ENCODE assay signal across 9 cellular contexts in genomic region chr17:10327640-10328039, GRCh38. TPM values are rescaled to one million over a fixed set of nuclear protein-coding genes. Genes with fewer than 3 reads are reported as not detected.
DNase-seq lines count a peak whose midpoint lies in the region; ATAC-seq and TF ChIP-seq lines count a peak whose summit lies in the region.
"Had no signal": no experiment of that assay in that cellular context is flagged by ENCODE, and none has a peak within 500 bp of the region (broad histone marks: within the 10 kb centered on the region; RNA-seq: fewer than 3 reads in every experiment).

No MANE protein-coding gene starts in this region.

- no peak overlapping the region for H3K27ac Mint-ChIP-seq in activated naive CD8-positive, alpha-beta T cell treated with anti-CD3 and anti-CD28 coated beads for 36 hours

- ATAC-seq in heart left ventricle (peak in 3 of 4 donors; percentile 68 to 74 (median 73)), HG03108 (IDR thresholded peaks at IDR 0.05; ENCODE audit: unreplicated experiment) (no peak)

- intact Hi-C loops in heart left ventricle (cut with DNase I) = loop anchor here (1.0 to 10.0 kb wide), 7 partner anchors 285 to 403 kb away; no protein-coding TSS in a partner anchor

- TF ChIP-seq RAD21 in SK-N-SH (IDR thresholded peaks at IDR 0.05; ENCODE audit: low read length) = peak; percentile 78

- H3K4me3 ChIP-seq in Karpas-422 (ENCODE audit: low read length) (no peak overlapping the region), SK-N-SH (ENCODE audit: low read depth in 2 of 2, low read length in 1 of 2) (peak overlapping the region in 1 of 2 experiments; percentile 48; a peak in 1 of 4 replicates), heart left ventricle (no peak overlapping the region)

- TF ChIP-seq EP300 in SK-N-SH (IDR thresholded peaks at IDR 0.05; ENCODE audit: borderline replicate concordance in 1 of 2, low read depth in 1 of 2, low read length in 1 of 2) = no peak

- no peaks in the 10 kb centered on the region for H3K9me3 Mint-ChIP-seq in activated naive CD8-positive, alpha-beta T cell treated with anti-CD3 and anti-CD28 coated beads for 36 hours

- H3K4me2 ChIP-seq in Karpas-422 (ENCODE audit: low read depth, low read length, poor library complexity, severe bottlenecking) = no peak overlapping the region
- H3K4me2 ChIP-seq in SK-N-SH = no peak overlapping the region

- H3K36me3 Mint-ChIP-seq in activated naive CD8-positive, alpha-beta T cell treated with anti-CD3 and anti-CD28 coated beads for 36 hours = no peaks in the 10 kb centered on the region

- H3K27me3 Mint-ChIP-seq in activated naive CD8-positive, alpha-beta T cell treated with anti-CD3 and anti-CD28 coated beads for 36 hours = peaks cover 14% of the 10 kb centered on the region

- H3F3A ChIP-seq in SK-N-SH (replicated peaks; ENCODE audit: insufficient read depth) = peaks cover 5% of the 10 kb centered on the region

- CTCF ChIA-PET in SK-N-SH (lab: Yijun Ruan, JAX) = interaction anchor here (0.7 to 4.3 kb wide), 16 partner anchors 8 to 398 kb away, joined by 3 to 32 read pairs (median 4); no protein-coding TSS in a partner anchor

- H3K4me1 ChIP-seq in Karpas-422 (ENCODE audit: low read length) (no peaks in the 10 kb centered on the region), SK-N-SH (ENCODE audit: control insufficient read depth in 1 of 2, insufficient read depth in 2 of 2, low read depth in 1 of 2, low read length in 1 of 2) (no peaks in the 10 kb centered on the region), heart left ventricle (no peaks in the 10 kb centered on the region)

- no peaks in the 10 kb centered on the region for H3K79me2 ChIP-seq in Karpas-422 (ENCODE audit: low read length)
- no peaks in the 10 kb centered on the region for H3K79me2 ChIP-seq in SK-N-SH (ENCODE audit: insufficient read depth)

- no peaks in the 10 kb centered on the region for H3K9me2 ChIP-seq in Karpas-422 (replicated peaks; ENCODE audit: insufficient read depth, low read length)
- no peaks in the 10 kb centered on the region for H3K9me2 ChIP-seq in SK-N-SH

- no peaks in the 10 kb centered on the region for H4K20me1 ChIP-seq in Karpas-422 (ENCODE audit: insufficient read depth, low read depth, low read length)
- H4K20me1 ChIP-seq in SK-N-SH (ENCODE audit: insufficient read depth) = no peaks in the 10 kb centered on the region

- H3K9me3 ChIP-seq in Karpas-422 (ENCODE audit: low read length) (no peaks in the 10 kb centered on the region), SK-N-SH (no peaks in the 10 kb centered on the region), heart left ventricle (no peaks in the 10 kb centered on the region)

- no peak overlapping the region for H2AFZ ChIP-seq in Karpas-422 (ENCODE audit: low read length)
- no peak overlapping the region for H2AFZ ChIP-seq in SK-N-SH (ENCODE audit: low read depth)

- H3K27ac ChIP-seq in Karpas-422 (ENCODE audit: low read length) = no peak overlapping the region
- H3K27ac ChIP-seq in SK-N-SH (ENCODE audit: low read depth in 2 of 2, low read length in 1 of 2) = no peak overlapping the region
- no peak overlapping the region for H3K27ac ChIP-seq in heart left ventricle

- WGBS in SK-N-SH (ENCODE audit: low lambda C conversion rate) = 36% methylated on average over 10 of the region's 10 CpGs
- WGBS in heart left ventricle, 4 donors = 37 to 40% (median 39%) methylated on average over 10 of the region's 10 CpGs

- TF ChIP-seq CTCF in SK-N-SH (IDR thresholded peaks at IDR 0.05) (peak; percentile 91), heart left ventricle (IDR thresholded peaks at IDR 0.05) (peak; percentile 79 to 95 (median 86))

- H3K36me3 ChIP-seq in Karpas-422 (ENCODE audit: insufficient read depth, low read length) = no peaks in the 10 kb centered on the region
- no peaks in the 10 kb centered on the region for H3K36me3 ChIP-seq in SK-N-SH (replicated peaks in 1 of 2; ENCODE audit: control insufficient read depth in 1 of 2, insufficient read depth in 2 of 2, low read length in 1 of 2)
- H3K36me3 ChIP-seq in heart left ventricle = no peaks in the 10 kb centered on the region

- POLR2A ChIA-PET in SK-N-SH (lab: Yijun Ruan, JAX) = no interaction called here

- peak; percentile 43 to 52 for DNase-seq in NCI-H2081 (lab: John Stamatoyannopoulos, UW)
- DNase-seq in NCI-H2081 treated with DMSO at 0.1 percent for 48 hours (lab: John Stamatoyannopoulos, UW) = no peak
- peak; percentile 95 for DNase-seq in Karpas-422
- DNase-seq in SK-N-SH = peak; percentile 75
- peak; percentile 64 for DNase-seq in activated naive CD8-positive, alpha-beta T cell treated with anti-CD3 and anti-CD28 coated beads for 36 hours
- peak; percentile 50 to 81 (median 61) for DNase-seq in heart left ventricle
- DNase-seq in pulmonary artery endothelial cell (ENCODE audit: low read depth, low spot score) = peak; percentile 1

- no peaks in the 10 kb centered on the region for H3K27me3 ChIP-seq in Karpas-422 (ENCODE audit: low read length)
- H3K27me3 ChIP-seq in SK-N-SH (ENCODE audit: insufficient read depth) = no peaks in the 10 kb centered on the region; the same call in 1 of the 2 replicates
- H3K27me3 ChIP-seq in heart left ventricle = peaks cover 0 to 5% (median 0%) of the 10 kb centered on the region in 9 donors

- H3K4me1 Mint-ChIP-seq in activated naive CD8-positive, alpha-beta T cell treated with anti-CD3 and anti-CD28 coated beads for 36 hours = no peaks in the 10 kb centered on the region

- no peak for TF ChIP-seq POLR2A in heart left ventricle (IDR thresholded peaks at IDR 0.05)

- H3K9ac ChIP-seq in Karpas-422 (ENCODE audit: low read length) (no peak overlapping the region), SK-N-SH (no peak overlapping the region)

- H3K4me3 Mint-ChIP-seq in activated naive CD8-positive, alpha-beta T cell treated with anti-CD3 and anti-CD28 coated beads for 36 hours = no peak overlapping the region

TF ChIP-seq in SK-N-SH, 30 proteins besides CTCF, POLR2A, EP300 and RAD21:
- no peak for TF ChIP-seq GATA2 (CRISPR knock-in tag; IDR thresholded peaks at IDR 0.05)
- TF ChIP-seq SMC3 (IDR thresholded peaks at IDR 0.05; ENCODE audit: low read depth, low read length) = peak; percentile 70

RNA-seq across cellular contexts. Expression of gene MYH13, which starts 45.2 kb away (rescaled TPM):
- not detected in 2 replicates for total RNA-seq in Karpas-422 (2014; rRNA removed; shearing (Covaris generic); ENCODE audit: low replicate concordance)
- polyA plus RNA-seq in SK-N-SH (2012; rRNA removed) = not detected in 2 replicates
- not detected in 2 replicates for polyA plus RNA-seq in SK-N-SH (2012; cell fraction: cytosol; rRNA removed)
- polyA plus RNA-seq in SK-N-SH (2012; cell fraction: nucleus; rRNA removed) = not detected in 2 replicates
- total RNA-seq in activated naive CD8-positive, alpha-beta T cell treated with anti-CD3 and anti-CD28 coated beads for 36 hours = not detected
- not detected for total RNA-seq in heart left ventricle
- under 1 TPM in 1 of 2 donors, not detected in 1; 0.01 TPM for polyA plus RNA-seq in heart left ventricle
- not detected in 2 replicates for total RNA-seq in pulmonary artery endothelial cell
- total RNA-seq: subcutaneous adipose tissue had no signal
